Comparison of ENCODE assay signal across 17 cellular contexts in genomic region chr3:1693145-1693544, GRCh38.
DNase-seq lines count a peak whose midpoint lies in the region; ATAC-seq, FAIRE-seq and TF ChIP-seq lines count a peak whose summit lies in the region.
"Had no signal": no experiment of that assay in that cellular context is flagged by ENCODE, and none has a peak within 500 bp of the region (broad histone marks: within the 10 kb centered on the region; RNA-seq: fewer than 3 reads in every experiment).

No MANE protein-coding gene starts in this region.

- peak in 2 of 3 experiments; percentile 6 to 9; a peak in 1 of 4 replicates for TF ChIP-seq CTCF in H1 (IDR thresholded peaks at IDR 0.05; ENCODE audit: control extremely low read depth in 1 of 3, insufficient read depth in 1 of 3, low read depth in 1 of 3, low read length in 3 of 3)

- no peak overlapping the region for H3K4me3 ChIP-seq in Jurkat, Clone E6-1 (ENCODE audit: low read length)
- H3K4me3 ChIP-seq in H1 (ENCODE audit: extremely low read depth in 1 of 4, insufficient read depth in 2 of 4, low read depth in 3 of 4, low read length in 4 of 4) = no peak overlapping the region
- H3K4me3 ChIP-seq: SJCRH30 had no signal

- no peak overlapping the region for H3K23ac ChIP-seq in H1 (ENCODE audit: insufficient read length)

- no peaks in the 10 kb centered on the region for H3K27me3 ChIP-seq in H1 (replicated peaks in 1 of 4; ENCODE audit: control insufficient read depth in 3 of 4, extremely low read depth in 1 of 4, insufficient read depth in 3 of 4, low read length in 3 of 4)
- H3K27me3 ChIP-seq: SJCRH30 had no signal

- no peak overlapping the region for H3K4ac ChIP-seq in H1 (replicated peaks; ENCODE audit: insufficient read length, low read depth, low read length)

- H2BK20ac ChIP-seq in H1 (ENCODE audit: low read length) = no peak overlapping the region

- POLR2A ChIA-PET in H1 (lab: Charles Lee; ENCODE audit: partially characterized antibody) = no interaction called here

- no peak overlapping the region for H4K8ac ChIP-seq in H1 (ENCODE audit: extremely low read depth, insufficient read depth, low read length)

- H4K91ac ChIP-seq in H1 (replicated peaks; ENCODE audit: insufficient read length, low read length) = no peak overlapping the region

- no peaks in the 10 kb centered on the region for H3K79me2 ChIP-seq in H1 (ENCODE audit: control insufficient read depth in 1 of 2, insufficient read depth in 2 of 2, low read length in 2 of 2)

- H3K18ac ChIP-seq in H1 (ENCODE audit: extremely low read depth, low read length) = no peak overlapping the region

- H3K79me1 ChIP-seq in H1 (ENCODE audit: low read depth, low read length) = no peaks in the 10 kb centered on the region

- H4K5ac ChIP-seq in H1 (ENCODE audit: insufficient read length, low read depth, low read length) = no peak overlapping the region

- no peak overlapping the region for H3K14ac ChIP-seq in H1 (ENCODE audit: insufficient read length)

- H2BK120ac ChIP-seq in H1 (replicated peaks; ENCODE audit: low read depth, low read length) = no peak overlapping the region

- in situ Hi-C loops in ACHN (cut with HindIII; ENCODE audit: low pct_ligation_motif_present, low pct_unique_long_range_greater_than_20kb, low sequenced_read_pairs) = no loop called here

- TF ChIP-seq RAD21 in H1 (IDR thresholded peaks at IDR 0.05 in 1 of 2, conservative IDR thresholded peaks at IDR 0.05 in 1 of 2; ENCODE audit: low read depth in 2 of 2, low read length in 2 of 2) = peak; percentile 39 to 50; a peak in 3 of 4 replicates

- no peak overlapping the region for H3K4me2 ChIP-seq in H1 (ENCODE audit: insufficient read depth in 1 of 2, low read depth in 2 of 2, low read length in 2 of 2)

- TF ChIP-seq POLR2A in H1 (IDR thresholded peaks at IDR 0.05; ENCODE audit: control extremely low read depth in 1 of 2, low read depth in 2 of 2, low read length in 2 of 2) = no peak

- no peaks in the 10 kb centered on the region for H3K4me1 ChIP-seq in H1 (replicated peaks in 1 of 4; ENCODE audit: control insufficient read depth in 3 of 4, insufficient read depth in 4 of 4, low read length in 3 of 4)
- H3K4me1 ChIP-seq: SJCRH30 had no signal

- ATAC-seq in GM21529 (IDR thresholded peaks at IDR 0.05; ENCODE audit: unreplicated experiment) (no peak), HG03565 (IDR thresholded peaks at IDR 0.05; ENCODE audit: unreplicated experiment) (no peak), HG02588 (IDR thresholded peaks at IDR 0.05; ENCODE audit: unreplicated experiment) (no peak)

- no peak overlapping the region for H3K9ac ChIP-seq in H1 (replicated peaks in 1 of 4; ENCODE audit: extremely low read depth in 1 of 4, low read depth in 3 of 4, low read length in 3 of 4)

- no peak overlapping the region for H2BK12ac ChIP-seq in H1 (ENCODE audit: low read depth, low read length)

- no peak overlapping the region for H2BK5ac ChIP-seq in H1 (ENCODE audit: low read depth, low read length)

- H3K9me3 ChIP-seq in H1 (ENCODE audit: insufficient read depth in 2 of 2, low read depth in 1 of 2, low read length in 1 of 2) = no peaks in the 10 kb centered on the region; a peak in 1 of 4 replicates
- H3K9me3 ChIP-seq: SJCRH30 had no signal

- H2AK5ac ChIP-seq in H1 (ENCODE audit: low read depth, low read length) = no peak overlapping the region

- H3K36me3 ChIP-seq in H1 (ENCODE audit: control insufficient read depth in 2 of 4, insufficient read depth in 4 of 4, low read length in 3 of 4) = no peaks in the 10 kb centered on the region
- H3K36me3 ChIP-seq: SJCRH30 had no signal

- no peak overlapping the region for H3K56ac ChIP-seq in H1 (replicated peaks; ENCODE audit: insufficient read length, low read depth, low read length)

- H2AFZ ChIP-seq in H1 (ENCODE audit: low read length) = 0 out of 2 replicates have a peak overlapping the region, but pooled peaks have one; percentile 7

- no peak for TF ChIP-seq EP300 in H1 (IDR thresholded peaks at IDR 0.05; ENCODE audit: borderline replicate concordance in 1 of 2, low read depth in 2 of 2, low read length in 2 of 2)

- DNase-seq in ACHN (peak; percentile 7), NCI-H82 (lab: John Stamatoyannopoulos, UW) (peak; percentile 63), H1 (ENCODE audit: low read depth in 1 of 2, low spot score in 2 of 2) (no peak), DMS53 treated with DMSO at 0.1 percent for 48 hours (lab: John Stamatoyannopoulos, UW; ENCODE audit: unreplicated experiment) (no peak)
- DNase-seq in Jurkat, Clone E6-1 (ENCODE audit: low read depth, low spot score) = peak; percentile 17
- DNase-seq: CD4-positive, alpha-beta memory T cell; DMS79 treated with DMSO at 0.1 percent for 48 hours; H9; NCI-H1092; NCI-H146; NCI-H2081; NCI-H2227 treated with DMSO at 0.1 percent for 48 hours; SW 1271 had no signal

- H2BK15ac ChIP-seq in H1 (ENCODE audit: low read length) = no peak overlapping the region

- CTCF ChIA-PET in H1 (lab: Charles Lee; ENCODE audit: partially characterized antibody) = no interaction called here

- no peak overlapping the region for H3K27ac ChIP-seq in H1 (ENCODE audit: low read depth, low read length)
- H3K27ac ChIP-seq: SJCRH30 had no signal

- no peaks in the 10 kb centered on the region for H4K20me1 ChIP-seq in H1 (replicated peaks in 1 of 2; ENCODE audit: control insufficient read depth in 1 of 2, insufficient read depth in 2 of 2, low read length in 2 of 2)

- H3K23me2 ChIP-seq in H1 (ENCODE audit: low read depth, low read length) = no peaks in the 10 kb centered on the region

- 87% methylated on average over 2 of the region's 2 CpGs; no CpG with 5 or more reads in 1 of the 2 experiments for WGBS in H1 (ENCODE audit: extremely low coverage in 1 of 2, insufficient coverage in 1 of 2, insufficient read length in 1 of 2, insufficient replicate concordance in 2 of 2, low coverage in 1 of 2, low lambda C conversion rate in 2 of 2, missing lambda C conversion rate in 1 of 2), 2 experiments

- FAIRE-seq in H1 (lab: Jason Lieb, UNC) = no peak

TF ChIP-seq in H1, 55 proteins besides CTCF, POLR2A, EP300 and RAD21:
- no peak for TF ChIP-seq RBBP5 (IDR thresholded peaks at IDR 0.05; ENCODE audit: borderline replicate concordance, low read depth, low read length)

Comparison
In these comparisons a context has a peak if more than half of its experiments do, and no peak if none do; other contexts are left out.
1. DNase-seq: peak in ACHN (single experiment), Jurkat, Clone E6-1 (single experiment) and NCI-H82 (single experiment); none in H1 (0 of 2) and DMS53 treated with DMSO at 0.1 percent for 48 hours (single experiment).